In the genomic region with DNA sequence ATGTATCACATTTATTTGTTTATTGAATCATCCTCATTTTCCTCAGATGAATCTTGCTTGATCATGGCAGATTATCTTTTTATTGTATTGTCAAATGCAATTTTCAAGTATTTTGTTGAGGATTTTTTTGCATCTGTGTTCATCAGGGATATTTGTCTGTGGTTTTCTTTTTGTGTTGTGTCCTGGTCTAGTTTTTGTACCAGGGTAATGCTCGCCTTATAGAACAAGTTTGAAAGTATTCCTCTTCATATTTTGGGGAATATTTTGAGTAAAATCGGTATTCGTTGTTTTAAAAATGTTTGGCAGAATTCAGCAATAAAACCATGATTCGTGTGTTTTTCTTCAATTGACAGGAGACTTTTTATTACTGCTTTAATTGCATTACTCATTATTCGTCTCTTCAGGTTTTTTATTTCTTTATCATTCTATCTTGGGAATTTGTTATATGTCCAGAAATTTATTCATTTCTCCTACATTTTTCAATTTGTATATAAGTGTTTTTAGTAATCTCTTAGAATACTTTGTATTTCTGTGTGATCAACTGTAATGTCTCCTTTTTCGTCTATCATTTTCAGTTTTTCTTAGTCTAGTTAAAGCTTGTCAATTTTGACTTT, we compare ENCODE assay signal across 8 cellular contexts.
"Had no signal": no experiment of that assay in that cellular context is flagged by ENCODE, and none has a peak within 500 bp of the region (broad histone marks: within the 10 kb centered on the region; RNA-seq: fewer than 3 reads in every experiment).

No MANE protein-coding gene starts in this region.

- H3K27ac ChIP-seq: HL-60 had no signal

- H3K36me3 ChIP-seq: HAP-1 had no signal

- FAIRE-seq: HepG2 had no signal

- H3K4me3 ChIP-seq: HAP-1 had no signal

- H3K4me1 ChIP-seq: HAP-1 had no signal

- DNase-seq: GOT3, H7, HFFc6, KG1 had no signal

- ATAC-seq: HCT116, HepG2 had no signal

- H3K9me3 ChIP-seq: HAP-1 had no signal
